7 cellular contexts compared by ENCODE assay signal in the genomic region with DNA sequence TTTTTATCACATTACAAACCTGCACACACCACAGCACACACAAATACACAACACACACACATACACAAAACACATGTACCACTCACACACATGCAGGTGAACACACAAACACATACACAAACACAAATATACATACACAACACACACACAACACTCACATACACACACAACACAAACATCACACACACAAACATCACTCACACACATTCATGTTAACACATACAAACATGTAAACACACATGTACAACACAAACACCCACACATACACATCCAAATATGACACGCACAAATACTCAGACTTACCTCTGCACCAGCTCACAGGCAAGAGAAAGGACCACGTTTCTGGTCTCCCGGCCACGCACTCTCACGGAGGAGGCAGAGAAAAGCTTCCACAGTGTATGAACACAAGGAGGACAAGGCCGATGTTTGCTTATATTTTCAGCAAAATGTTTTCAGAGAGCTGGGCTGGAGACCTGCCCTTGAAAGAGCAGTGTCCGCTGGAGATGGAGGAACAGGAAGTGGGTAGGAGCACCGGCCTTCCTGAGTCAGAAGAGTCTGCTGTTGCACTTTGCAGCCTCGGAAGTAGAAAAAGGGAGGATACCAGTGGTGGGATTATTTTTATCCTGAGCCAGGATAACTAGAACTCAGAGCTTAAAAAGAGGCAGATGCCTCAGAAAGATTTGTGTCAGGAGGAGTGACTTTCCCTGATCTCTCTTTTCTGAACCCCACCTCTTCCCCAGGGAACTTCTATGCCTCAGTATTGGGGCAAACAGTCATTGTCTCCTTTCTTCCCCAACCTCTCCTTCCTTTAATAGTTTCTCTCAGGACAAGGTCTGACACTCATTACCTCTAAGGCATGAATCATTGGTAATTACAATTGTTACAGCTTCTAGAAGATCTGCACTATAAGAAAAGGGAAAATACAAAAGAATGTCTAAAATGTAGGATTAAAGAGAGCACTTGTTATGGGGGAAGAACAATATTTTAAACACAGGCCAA. TPM values are rescaled to one million over a fixed set of nuclear protein-coding genes. Genes with fewer than 3 reads are reported as not detected.
A peak's percentile ranks its signal among the peaks of the same experiment; 100 is the strongest.
DNase-seq lines count a peak whose midpoint lies in the region; ATAC-seq and TF ChIP-seq lines count a peak whose summit lies in the region.

A gene (minus strand): TSS at position 520 of the 999 bp plus-strand sequence. CDS start 2,243 bp downstream, outside the sequence.

- peaks cover 17% of the 10 kb centered on the region for H3K36me3 ChIP-seq in right atrium auricular region

- no peaks in the 10 kb centered on the region for H3K9me3 ChIP-seq in right atrium auricular region

- peaks cover 72% of the 10 kb centered on the region for H3K36me3 Mint-ChIP-seq in activated CD8-positive, alpha-beta memory T cell treated with anti-CD3 and anti-CD28 coated beads, Interleukin-2, amount 10 ng/mL, durations not matched to agents 7 days and 5 days

- H3K27me3 Mint-ChIP-seq in activated CD8-positive, alpha-beta memory T cell treated with anti-CD3 and anti-CD28 coated beads, Interleukin-2, amount 10 ng/mL, durations not matched to agents 7 days and 5 days: no peaks in the 10 kb centered on the region

- H3K4me3 Mint-ChIP-seq in activated CD8-positive, alpha-beta memory T cell treated with anti-CD3 and anti-CD28 coated beads, Interleukin-2, amount 10 ng/mL, durations not matched to agents 7 days and 5 days: peak within 1 kb of the TSS; percentile 97

- H3K9me3 Mint-ChIP-seq in activated CD8-positive, alpha-beta memory T cell treated with anti-CD3 and anti-CD28 coated beads, Interleukin-2, amount 10 ng/mL, durations not matched to agents 7 days and 5 days (ENCODE audit: low read depth): peaks cover 15% of the 10 kb centered on the region

- H3K4me1 Mint-ChIP-seq in activated CD8-positive, alpha-beta memory T cell treated with anti-CD3 and anti-CD28 coated beads, Interleukin-2, amount 10 ng/mL, durations not matched to agents 7 days and 5 days: peaks cover 62% of the 10 kb centered on the region

- H3K27me3 ChIP-seq in right atrium auricular region: no peaks in the 10 kb centered on the region

- peaks cover 0 to 47% of the 10 kb centered on the region in 2 donors for H3K4me1 ChIP-seq in right atrium auricular region

- H3K4me3 ChIP-seq in right atrium auricular region: peak within 1 kb of the TSS; percentile 43 to 45
- H3K4me3 ChIP-seq in foreskin fibroblast (ENCODE audit: low read depth in 1 of 2, low read length in 2 of 2): no peak within 1 kb of the TSS

- no peak for TF ChIP-seq CTCF in right atrium auricular region (IDR thresholded peaks at IDR 0.05)
- no peak for TF ChIP-seq CTCF in foreskin fibroblast (IDR thresholded peaks at IDR 0.05; ENCODE audit: low read depth, low read length)

- peak within 1 kb of the TSS; percentile 91 for H3K27ac Mint-ChIP-seq in activated CD8-positive, alpha-beta memory T cell treated with anti-CD3 and anti-CD28 coated beads, Interleukin-2, amount 10 ng/mL, durations not matched to agents 7 days and 5 days

- CTCF ChIA-PET in activated CD8-positive, alpha-beta memory T cell treated with anti-CD3 and anti-CD28 coated beads, Interleukin-2, amount 10 ng/mL, durations not matched to agents 7 days and 5 days (lab: Charles Lee): interaction anchor here (0.9 to 2.6 kb wide), 11 partner anchors 11 to 183 kb away, joined by 3 to 13 read pairs (median 5); a partner anchor contains a TSS

- DNase-seq in activated CD8-positive, alpha-beta memory T cell treated with anti-CD3 and anti-CD28 coated beads, Interleukin-2, amount 10 ng/mL, durations not matched to agents 7 days and 5 days: peak; percentile 71
- DNase-seq in right atrium auricular region (ENCODE audit: low spot score): no peak
- DNase-seq in stimulated activated CD8-positive, alpha-beta memory T cell treated with anti-CD3 and anti-CD28 coated beads, Interleukin-7, amount 100 ng/mL, for 48 hours (ENCODE audit: extremely low read depth in 1 of 2, low read depth in 1 of 2): peak; percentile 10 to 31
- DNase-seq in foreskin fibroblast: no peak
- DNase-seq in NCI-H82 treated with DMSO at 0.1 percent for 48 hours (lab: John Stamatoyannopoulos, UW; ENCODE audit: unreplicated experiment): no peak

- peak within 1 kb of the TSS; percentile 84 to 96 for H3K27ac ChIP-seq in right atrium auricular region

- ATAC-seq in GM19455 (IDR thresholded peaks at IDR 0.05; ENCODE audit: unreplicated experiment) (peak; percentile 84), HG03558 (IDR thresholded peaks at IDR 0.05; ENCODE audit: extremely low read depth, unreplicated experiment) (peak; percentile 47)
- peak; percentile 77 for ATAC-seq in activated CD8-positive, alpha-beta memory T cell treated with anti-CD3 and anti-CD28 coated beads, Interleukin-2, amount 10 ng/mL, durations not matched to agents 7 days and 5 days

RNA-seq across cellular contexts. Expression of the gene that starts here (rescaled TPM):
- total RNA-seq in activated CD8-positive, alpha-beta memory T cell treated with anti-CD3 and anti-CD28 coated beads, Interleukin-2, amount 10 ng/mL, durations not matched to agents 7 days and 5 days: 10 to 100 TPM; 54.6 to 65.0 TPM
- 10 to 100 TPM; 15.8 to 21.5 TPM for total RNA-seq in right atrium auricular region

Comparison
In these comparisons a context has a peak if more than half of its experiments do, and no peak if none do; other contexts are left out.
1. DNase-seq: peak in activated CD8-positive, alpha-beta memory T cell treated with anti-CD3 and anti-CD28 coated beads, Interleukin-2, amount 10 ng/mL, durations not matched to agents 7 days and 5 days (single experiment) and stimulated activated CD8-positive, alpha-beta memory T cell treated with anti-CD3 and anti-CD28 coated beads, Interleukin-7, amount 100 ng/mL, for 48 hours (2 of 2); none in right atrium auricular region (single experiment), foreskin fibroblast (0 of 2) and NCI-H82 treated with DMSO at 0.1 percent for 48 hours (single experiment).
2. H3K4me3 ChIP-seq: peak in right atrium auricular region (2 of 2); none in foreskin fibroblast (0 of 2).
3. Peak in every context shown above with its lines, with median percentiles within 50 percentile points of each other: ATAC-seq.